In genomic region chr3:181327349-181327748, GRCh38 we compare ENCODE assay signal across 1 cellular context.
TF ChIP-seq lines count a peak whose summit lies in the region.

No MANE protein-coding gene starts in this region.

TF ChIP-seq in H1, 55 proteins besides CTCF, POLR2A, EP300 and RAD21 (continued from another document):
- no peak for TF ChIP-seq ATF3 (IDR thresholded peaks at IDR 0.05; ENCODE audit: insufficient read depth, low read depth, low read length)
- TF ChIP-seq EGR1 (IDR thresholded peaks at IDR 0.05; ENCODE audit: borderline replicate concordance, low read depth, low read length), result no peak
- TF ChIP-seq RFX5 (IDR thresholded peaks at IDR 0.05; ENCODE audit: borderline replicate concordance, low read depth, low read length), result no peak
- no peak for TF ChIP-seq GABPA (IDR thresholded peaks at IDR 0.05; ENCODE audit: borderline replicate concordance, insufficient read depth, low read length)
- no peak for TF ChIP-seq KDM4A (IDR thresholded peaks at IDR 0.05; ENCODE audit: low read depth, low read length, severe bottlenecking)
- TF ChIP-seq CHD1 (IDR thresholded peaks at IDR 0.05; ENCODE audit: low read depth, low read length), result no peak
- no peak for TF ChIP-seq BACH1 (IDR thresholded peaks at IDR 0.05; ENCODE audit: low read length)
- TF ChIP-seq CEBPB (IDR thresholded peaks at IDR 0.05; ENCODE audit: low read depth, low read length), result no peak
- TF ChIP-seq SIX5 (IDR thresholded peaks at IDR 0.05; ENCODE audit: low read depth, low read length), result no peak
- TF ChIP-seq MAFK (IDR thresholded peaks at IDR 0.05; ENCODE audit: low read depth, low read length), result no peak
